In the genomic region with DNA sequence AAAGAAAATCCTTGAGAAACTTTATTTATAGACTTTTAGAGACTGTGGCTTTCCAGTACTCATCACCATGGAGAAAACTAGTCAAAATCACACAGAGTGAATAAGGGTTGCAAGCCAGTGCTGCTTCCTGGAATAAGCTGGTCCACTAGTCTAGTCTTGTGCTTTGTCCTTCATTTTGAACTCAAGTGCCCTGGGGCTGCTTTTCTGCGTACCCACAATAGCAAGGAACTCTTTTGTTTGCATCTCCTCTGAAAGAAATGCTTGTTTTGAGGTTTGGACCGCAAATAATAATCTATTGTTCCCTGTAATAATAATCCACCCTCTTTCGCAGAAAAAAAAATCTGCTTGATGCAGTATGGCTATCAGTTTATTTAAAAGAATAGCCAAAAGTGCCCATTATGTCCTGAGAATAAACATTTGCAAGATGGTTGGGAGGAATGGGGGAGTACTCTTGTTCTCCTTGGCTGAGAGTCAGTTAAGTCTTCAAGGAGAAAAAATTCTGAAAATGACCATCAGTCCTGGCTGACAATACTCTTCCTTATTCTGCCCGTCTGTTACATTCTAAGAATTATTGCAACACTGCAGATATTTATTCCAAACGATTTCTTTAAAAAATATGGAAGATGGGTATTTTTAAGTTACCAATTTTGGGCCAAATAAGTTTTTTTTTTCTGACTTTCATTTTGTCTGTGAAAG, we compare ENCODE assay signal across 14 cellular contexts. TPM values are rescaled to one million over a fixed set of nuclear protein-coding genes. Genes with fewer than 3 reads are reported as not detected.
DNase-seq lines count a peak whose midpoint lies in the region; ATAC-seq and TF ChIP-seq lines count a peak whose summit lies in the region.
"Had no signal": no experiment of that assay in that cellular context is flagged by ENCODE, and none has a peak within 500 bp of the region (broad histone marks: within the 10 kb centered on the region; RNA-seq: fewer than 3 reads in every experiment).

No MANE protein-coding gene starts in this region.

- peak overlapping the region; percentile 12 to 64 for H3K27ac ChIP-seq in testis
- H3K27ac ChIP-seq: cardiac muscle cell had no signal

- peak; percentile 74 to 76 for ATAC-seq in left cardiac atrium
- ATAC-seq in HG03521 (IDR thresholded peaks at IDR 0.05; ENCODE audit: unreplicated experiment): no peak
- no peak for ATAC-seq in GM18867 (IDR thresholded peaks at IDR 0.05; ENCODE audit: unreplicated experiment)

- H3K27me3 ChIP-seq in testis: no peaks in the 10 kb centered on the region
- H3K27me3 ChIP-seq: cardiac muscle cell had no signal

- TF ChIP-seq CTCF in testis (IDR thresholded peaks at IDR 0.05): no peak

- DNase-seq in NCI-H2107 treated with DMSO at 0.1 percent for 48 hours (lab: John Stamatoyannopoulos, UW; ENCODE audit: unreplicated experiment) (peak; percentile 18), NCI-H2107 (lab: John Stamatoyannopoulos, UW) (no peak), astrocyte of the hippocampus (ENCODE audit: low read depth, low spot score) (peak; percentile 38), left cardiac atrium (no peak), testis (peak; percentile 60), NCI-H446 treated with DMSO at 0.1 percent for 48 hours (lab: John Stamatoyannopoulos, UW) (no peak)
- DNase-seq: activated CD4-positive, alpha-beta memory T cell treated with anti-CD3 and anti-CD28 coated beads for 36 hours; activated effector memory CD4-positive, alpha-beta T cell treated with anti-CD3 and anti-CD28 coated beads, Interleukin-2, amount 50 U/mL, for 16 hours; mesendoderm; NCI-H2081 treated with DMSO at 0.1 percent for 48 hours; T-helper 2 cell had no signal

- no peaks in the 10 kb centered on the region for H3K9me3 ChIP-seq in testis

- WGBS in testis, 2 donors: 49 to 53% methylated on average over 5 of the region's 5 CpGs

- peaks cover 34% of the 10 kb centered on the region for H3K4me1 ChIP-seq in testis

- no peak overlapping the region for H3K4me3 ChIP-seq in testis
- H3K4me3 ChIP-seq: cardiac muscle cell had no signal

- H3K36me3 ChIP-seq in testis (ENCODE audit: low read depth, missing control alignments): no peaks in the 10 kb centered on the region

- intact Hi-C loops in left cardiac atrium (cut with DNase I): no loop called here
- intact Hi-C loops in testis (cut with DNase I; ENCODE audit: low total_unique reads): no loop called here

- TF ChIP-seq POLR2A in testis (IDR thresholded peaks at IDR 0.05): no peak

RNA-seq across cellular contexts. Expression of gene MPZL1, which starts 41.9 kb away (rescaled TPM):
- total RNA-seq in left cardiac atrium (10 to 100 TPM; 66.7 to 69.7 TPM), testis (100 to 1,000 TPM; 154 to 160 TPM)
- polyA plus RNA-seq in testis (ENCODE audit: insufficient read depth, low read depth, low replicate concordance): 148 TPM

Comparison
In these comparisons a context has a peak if more than half of its experiments do, and no peak if none do; other contexts are left out.
1. DNase-seq: peak in NCI-H2107 treated with DMSO at 0.1 percent for 48 hours (single experiment), astrocyte of the hippocampus (single experiment) and testis (single experiment); none in NCI-H2107 (single experiment), left cardiac atrium (single experiment) and NCI-H446 treated with DMSO at 0.1 percent for 48 hours (single experiment).
2. ATAC-seq: peak in left cardiac atrium (2 of 2); none in HG03521 (single experiment) and GM18867 (single experiment).